Comparison of ENCODE assay signal across 32 cellular contexts in the genomic region with DNA sequence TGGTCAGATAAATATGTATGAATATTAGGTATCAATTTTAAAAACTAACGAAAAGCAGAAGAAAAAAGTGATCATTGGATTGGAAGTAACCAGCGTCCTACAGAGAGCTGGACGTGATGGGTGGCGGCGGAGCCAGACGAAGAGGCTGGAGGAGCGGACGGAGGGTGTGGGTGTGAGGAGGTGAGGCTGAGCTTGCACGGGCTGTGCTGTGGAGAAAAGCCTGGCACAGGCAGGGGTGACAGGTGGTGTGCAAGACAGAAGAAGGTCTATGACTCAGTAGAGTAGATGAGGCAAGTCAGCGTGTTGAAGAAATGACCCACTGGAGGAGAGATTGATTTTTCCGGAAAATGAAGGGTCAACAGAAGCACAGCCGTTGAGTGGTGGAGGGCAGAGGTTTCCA. TPM values are rescaled to one million over a fixed set of nuclear protein-coding genes. Genes with fewer than 3 reads are reported as not detected.
"Had no signal": no experiment of that assay in that cellular context is flagged by ENCODE, and none has a peak within 500 bp of the region (broad histone marks: within the 10 kb centered on the region; RNA-seq: fewer than 3 reads in every experiment).

No MANE protein-coding gene starts in this region.

- H3K4me1 ChIP-seq: colonic mucosa had no signal

- H3K27ac Mint-ChIP-seq: activated B cell treated with CpG ODN at 0.5 μM for 24 hours; activated CD4-positive, alpha-beta memory T cell treated with anti-CD3 and anti-CD28 coated beads for 36 hours; activated CD4-positive, alpha-beta T cell treated with anti-CD3 and anti-CD28 coated beads for 36 hours; activated CD4-positive, alpha-beta T cell treated with anti-CD3 and anti-CD28 coated beads, Interleukin-2, amount 10 ng/mL, durations not matched to agents 24 days and 14 days; activated CD8-positive, alpha-beta memory T cell treated with anti-CD3 and anti-CD28 coated beads, Interleukin-2, amount 10 ng/mL, durations not matched to agents 7 days and 5 days; activated CD8-positive, alpha-beta T cell treated with anti-CD3 and anti-CD28 coated beads, Interleukin-2, amount 10 ng/mL, durations not matched to agents 7 days and 5 days; activated naive CD4-positive, alpha-beta T cell treated with anti-CD3 and anti-CD28 coated beads, Interleukin-2, amount 10 ng/mL, durations not matched to agents 7 days and 5 days; activated naive CD8-positive, alpha-beta T cell; activated T-helper 1 cell treated with anti-CD3 and anti-CD28 coated beads, Interleukin-12 subunit alpha, Interleukin-12 subunit beta, Interleukin-2, Interleukin-4 antibody, amounts not matched to agents 30 ng/mL and 10 ng/mL and 1 ng/mL, durations not matched to agents 14 hours and 24 hours and 36 hours; activated T-helper 2 cell treated with anti-CD3 and anti-CD28 coated beads, Interferon-gamma antibody, Interleukin-2, Interleukin-4, amounts not matched to agents 10 μg/mL and 5 μg/mL and 100 μg/mL, durations not matched to agents 14 hours and 24 hours and 36 hours; effector memory CD8-positive, alpha-beta T cell; T-helper 17 cell; T-helper 2 cell treated with Interferon-gamma antibody and Interleukin-4, amounts not matched to agents 5 μg/mL and 100 μg/mL, for 36 hours had no signal

- H3K36me3 ChIP-seq: brain microvascular endothelial cell, colonic mucosa, WERI-Rb-1 had no signal

- H3K27ac ChIP-seq: brain microvascular endothelial cell, colonic mucosa, WERI-Rb-1 had no signal

- DNase-seq: activated B cell treated with CpG ODN at 0.5 μM for 24 hours; activated CD4-positive, alpha-beta memory T cell treated with anti-CD3 and anti-CD28 coated beads for 36 hours; activated CD4-positive, alpha-beta T cell treated with anti-CD3 and anti-CD28 coated beads for 36 hours; activated CD4-positive, alpha-beta T cell treated with anti-CD3 and anti-CD28 coated beads, Interleukin-2, amount 10 ng/mL, durations not matched to agents 24 days and 14 days; activated CD8-positive, alpha-beta memory T cell treated with anti-CD3 and anti-CD28 coated beads, Interleukin-2, amount 10 ng/mL, durations not matched to agents 7 days and 5 days; activated CD8-positive, alpha-beta memory T cell treated with anti-CD3 and anti-CD28 coated beads, Interleukin-2, amount 50 U/mL, for 4 hours; activated CD8-positive, alpha-beta T cell treated with anti-CD3 and anti-CD28 coated beads, Interleukin-2, amount 10 ng/mL, durations not matched to agents 7 days and 5 days; activated effector memory CD4-positive, alpha-beta T cell treated with anti-CD3 and anti-CD28 coated beads, Interleukin-2, amount 50 U/mL, for 16 hours; activated naive CD4-positive, alpha-beta T cell treated with anti-CD3 and anti-CD28 coated beads, Interleukin-2, amount 10 ng/mL, durations not matched to agents 7 days and 5 days; activated T-cell treated with anti-CD3 and anti-CD28 coated beads, Interleukin-2, amount 50 U/mL, for 1 hour; activated T-cell treated with anti-CD3 and anti-CD28 coated beads, Interleukin-2, amount 50 U/mL, for 48 hours; amniotic stem cell; anterior cingulate cortex; brain microvascular endothelial cell; colonic mucosa; effector memory CD8-positive, alpha-beta T cell; foreskin fibroblast; head of caudate nucleus; T-helper 1 cell; T-helper 17 cell; T1000; WERI-Rb-1 had no signal

- H3K4me1 Mint-ChIP-seq: activated B cell treated with CpG ODN at 0.5 μM for 24 hours; activated CD4-positive, alpha-beta T cell treated with anti-CD3 and anti-CD28 coated beads for 36 hours; activated CD4-positive, alpha-beta T cell treated with anti-CD3 and anti-CD28 coated beads, Interleukin-2, amount 10 ng/mL, durations not matched to agents 24 days and 14 days; activated CD8-positive, alpha-beta memory T cell treated with anti-CD3 and anti-CD28 coated beads, Interleukin-2, amount 10 ng/mL, durations not matched to agents 7 days and 5 days; activated naive CD4-positive, alpha-beta T cell treated with anti-CD3 and anti-CD28 coated beads, Interleukin-2, amount 10 ng/mL, durations not matched to agents 7 days and 5 days; central memory CD8-positive, alpha-beta T cell; T-helper 17 cell had no signal

- H3K27me3 ChIP-seq: brain microvascular endothelial cell, colonic mucosa had no signal

- ATAC-seq: activated CD4-positive, alpha-beta T cell treated with anti-CD3 and anti-CD28 coated beads for 36 hours; activated CD4-positive, CD25-positive, alpha-beta regulatory T cell treated with anti-CD3 and anti-CD28 coated beads, Interleukin-2, amount 50 U/mL, for 24 hours; activated CD8-positive, alpha-beta memory T cell treated with anti-CD3 and anti-CD28 coated beads, Interleukin-2, amount 10 ng/mL, durations not matched to agents 7 days and 5 days; activated CD8-positive, alpha-beta T cell treated with anti-CD3 and anti-CD28 coated beads, Interleukin-2, amount 10 ng/mL, durations not matched to agents 7 days and 5 days; effector memory CD8-positive, alpha-beta T cell; esophagus mucosa; T-helper 17 cell had no signal

- H3K36me3 Mint-ChIP-seq: activated CD4-positive, alpha-beta memory T cell treated with anti-CD3 and anti-CD28 coated beads for 36 hours; activated CD8-positive, alpha-beta memory T cell treated with anti-CD3 and anti-CD28 coated beads, Interleukin-2, amount 10 ng/mL, durations not matched to agents 7 days and 5 days; activated naive CD4-positive, alpha-beta T cell treated with anti-CD3 and anti-CD28 coated beads, Interleukin-2, amount 10 ng/mL, durations not matched to agents 7 days and 5 days; activated naive CD8-positive, alpha-beta T cell had no signal

- H3K9me3 ChIP-seq: colonic mucosa had no signal

- H3K4me3 Mint-ChIP-seq: activated B cell treated with CpG ODN at 0.5 μM for 24 hours; activated CD4-positive, alpha-beta memory T cell treated with anti-CD3 and anti-CD28 coated beads for 36 hours; activated CD4-positive, alpha-beta T cell treated with anti-CD3 and anti-CD28 coated beads for 36 hours; activated CD4-positive, alpha-beta T cell treated with anti-CD3 and anti-CD28 coated beads, Interleukin-2, amount 10 ng/mL, durations not matched to agents 24 days and 14 days; activated CD8-positive, alpha-beta memory T cell treated with anti-CD3 and anti-CD28 coated beads, Interleukin-2, amount 10 ng/mL, durations not matched to agents 7 days and 5 days; activated CD8-positive, alpha-beta T cell treated with anti-CD3 and anti-CD28 coated beads, Interleukin-2, amount 10 ng/mL, durations not matched to agents 7 days and 5 days; activated naive CD4-positive, alpha-beta T cell treated with anti-CD3 and anti-CD28 coated beads, Interleukin-2, amount 10 ng/mL, durations not matched to agents 7 days and 5 days; activated naive CD8-positive, alpha-beta T cell; activated T-helper 1 cell treated with anti-CD3 and anti-CD28 coated beads, Interleukin-12 subunit alpha, Interleukin-12 subunit beta, Interleukin-2, Interleukin-4 antibody, amounts not matched to agents 30 ng/mL and 10 ng/mL and 1 ng/mL, durations not matched to agents 14 hours and 24 hours and 36 hours; central memory CD8-positive, alpha-beta T cell; effector memory CD8-positive, alpha-beta T cell; T-helper 17 cell; T-helper 2 cell treated with Interferon-gamma antibody and Interleukin-4, amounts not matched to agents 5 μg/mL and 100 μg/mL, for 36 hours had no signal

- H3K4me3 ChIP-seq: colonic mucosa had no signal

- H3K27me3 Mint-ChIP-seq: activated B cell treated with CpG ODN at 0.5 μM for 24 hours; activated CD8-positive, alpha-beta memory T cell treated with anti-CD3 and anti-CD28 coated beads, Interleukin-2, amount 10 ng/mL, durations not matched to agents 7 days and 5 days; effector memory CD8-positive, alpha-beta T cell; T-helper 17 cell had no signal

RNA-seq across cellular contexts. Expression of a gene that starts 56.4 kb away (rescaled TPM):
- total RNA-seq: activated B cell treated with CpG ODN at 0.5 μM for 24 hours; activated CD4-positive, alpha-beta memory T cell treated with anti-CD3 and anti-CD28 coated beads for 36 hours; activated CD4-positive, alpha-beta T cell treated with anti-CD3 and anti-CD28 coated beads for 36 hours; activated CD4-positive, alpha-beta T cell treated with anti-CD3 and anti-CD28 coated beads, Interleukin-2, amount 10 ng/mL, durations not matched to agents 24 days and 14 days; activated CD8-positive, alpha-beta memory T cell treated with anti-CD3 and anti-CD28 coated beads for 36 hours; activated CD8-positive, alpha-beta memory T cell treated with anti-CD3 and anti-CD28 coated beads, Interleukin-2, amount 10 ng/mL, durations not matched to agents 7 days and 5 days; activated CD8-positive, alpha-beta T cell treated with anti-CD3 and anti-CD28 coated beads, Interleukin-2, amount 10 ng/mL, durations not matched to agents 7 days and 5 days; activated T-helper 1 cell treated with anti-CD3 and anti-CD28 coated beads, Interleukin-12 subunit alpha, Interleukin-12 subunit beta, Interleukin-2, Interleukin-4 antibody, amounts not matched to agents 30 ng/mL and 10 ng/mL and 1 ng/mL, durations not matched to agents 14 hours and 24 hours and 36 hours; activated T-helper 2 cell treated with anti-CD3 and anti-CD28 coated beads, Interferon-gamma antibody, Interleukin-2, Interleukin-4, amounts not matched to agents 10 μg/mL and 5 μg/mL and 100 μg/mL, durations not matched to agents 14 hours and 24 hours and 36 hours; astrocyte; cardiac septum; T-helper 17 cell had no signal
